In genomic region chr3:167810236-167810635, GRCh38 we compare ENCODE assay signal across 31 cellular contexts.
DNase-seq lines count a peak whose midpoint lies in the region; ATAC-seq and TF ChIP-seq lines count a peak whose summit lies in the region.
"Had no signal": no experiment of that assay in that cellular context is flagged by ENCODE, and none has a peak within 500 bp of the region (broad histone marks: within the 10 kb centered on the region; RNA-seq: fewer than 3 reads in every experiment).

No MANE protein-coding gene starts in this region.

- peak overlapping the region; percentile 54 for H3K4me2 ChIP-seq in PC-3 (ENCODE audit: low read length)
- H3K4me2 ChIP-seq: A549; BLaER1; BLaER1 treated with 17β-estradiol and CSF1 and Interleukin-3, amounts not matched to agents 10 nM and 100 nM had no signal

- H3K27me3 ChIP-seq in PC-3 (ENCODE audit: low read length) (no peaks in the 10 kb centered on the region), foreskin keratinocyte (no peaks in the 10 kb centered on the region), upper lobe of right lung (no peaks in the 10 kb centered on the region)
- H3K27me3 ChIP-seq: BE2C; BLaER1; BLaER1 treated with 17β-estradiol and CSF1 and Interleukin-3, amounts not matched to agents 10 nM and 100 nM had no signal

- peak overlapping the region; percentile 73 for H3K9ac ChIP-seq in PC-3 (ENCODE audit: low read length)
- H3K9ac ChIP-seq: BLaER1; BLaER1 treated with 17β-estradiol and CSF1 and Interleukin-3, amounts not matched to agents 10 nM and 100 nM had no signal

- ATAC-seq in PC-3, result peak; percentile 78
- peak; percentile 40 for ATAC-seq in foreskin keratinocyte
- no peak for ATAC-seq in GM18868 (IDR thresholded peaks at IDR 0.05; ENCODE audit: unreplicated experiment)
- ATAC-seq in upper lobe of right lung, result no peak
- ATAC-seq: A549; CD8-positive, alpha-beta T cell had no signal

- BruUV-seq in PC-3 (replicated peaks; lab: Mats Ljungman, UMichigan), result no TSS peak

- no peaks in the 10 kb centered on the region for H3F3A ChIP-seq in PC-3 (ENCODE audit: low read length, unreplicated experiment)

- intact Hi-C loops in PC-3 (cut with micrococcal nuclease) (loop anchor here (1.0 kb wide), 1 partner anchor 75 kb away; the partner anchor contains the start of gene SERPINI1), upper lobe of right lung (cut with DNase I) (no loop called here)

- DNase-seq in PC-3 (peak; percentile 76), foreskin keratinocyte (no peak), mesenteric fat pad (ENCODE audit: low spot score) (no peak), upper lobe of right lung (no peak)
- DNase-seq: 8988T; ACHN; AML-193; BE2C; C1 segment of cervical spinal cord; Caco-2; Calu3; CD4-positive, alpha-beta memory T cell; CD4-positive, alpha-beta T cell; CD4-positive, CD25-positive, alpha-beta regulatory T cell; CD8-positive, alpha-beta memory T cell; CD8-positive, alpha-beta T cell; COR-L47; DMS 273 treated with DMSO at 0.1 percent for 48 hours; DMS153; DMS53; DMS79; DMS79 treated with DMSO at 0.1 percent for 48 hours; DND-41; EL had no signal

- POLR2A ChIA-PET in PC-3 (lab: Charles Lee; ENCODE audit: unreplicated experiment), result no interaction called here

- CTCF ChIA-PET in PC-3 (lab: Charles Lee), result no interaction called here

- H3K9me2 ChIP-seq in PC-3 (replicated peaks; ENCODE audit: low read length), result no peaks in the 10 kb centered on the region

- no peaks in the 10 kb centered on the region for H3K79me2 ChIP-seq in PC-3 (ENCODE audit: low read length)

- TF ChIP-seq CTCF in PC-3 (conservative IDR thresholded peaks at IDR 0.05; ENCODE audit: low read depth, low read length) (no peak), VCaP (conservative IDR thresholded peaks at IDR 0.05) (no peak), foreskin keratinocyte (conservative IDR thresholded peaks at IDR 0.05) (no peak), upper lobe of right lung (IDR thresholded peaks at IDR 0.05) (no peak)

- H3K27ac ChIP-seq in PC-3 (ENCODE audit: low read length), result peak overlapping the region; percentile 93
- H3K27ac ChIP-seq in VCaP, result peak overlapping the region; percentile 62
- no peak overlapping the region for H3K27ac ChIP-seq in foreskin keratinocyte
- H3K27ac ChIP-seq in upper lobe of right lung, result no peak overlapping the region
- H3K27ac ChIP-seq: 22Rv1; A549; BLaER1; BLaER1 treated with 17β-estradiol and CSF1 and Interleukin-3, amounts not matched to agents 10 nM and 100 nM; C4-2B had no signal

- H3K9me3 ChIP-seq in PC-3 (ENCODE audit: low read length) (no peaks in the 10 kb centered on the region), upper lobe of right lung (no peaks in the 10 kb centered on the region)
- H3K9me3 ChIP-seq: A549; BE2C; BLaER1; BLaER1 treated with 17β-estradiol and CSF1 and Interleukin-3, amounts not matched to agents 10 nM and 100 nM; Caco-2 had no signal

- no peak overlapping the region for H2AFZ ChIP-seq in PC-3 (ENCODE audit: low read length)

- H3K36me3 ChIP-seq in PC-3 (ENCODE audit: low read depth, low read length) (no peaks in the 10 kb centered on the region), upper lobe of right lung (no peaks in the 10 kb centered on the region)
- H3K36me3 ChIP-seq: BE2C; BLaER1; BLaER1 treated with 17β-estradiol and CSF1 and Interleukin-3, amounts not matched to agents 10 nM and 100 nM had no signal

- no peak overlapping the region for H3K4me3 ChIP-seq in PC-3 (ENCODE audit: low read length)
- no peak overlapping the region for H3K4me3 ChIP-seq in upper lobe of right lung
- H3K4me3 ChIP-seq: A549; BLaER1; BLaER1 treated with 17β-estradiol and CSF1 and Interleukin-3, amounts not matched to agents 10 nM and 100 nM had no signal

- H4K20me1 ChIP-seq in PC-3 (ENCODE audit: low read length), result no peaks in the 10 kb centered on the region
- H4K20me1 ChIP-seq: BLaER1; BLaER1 treated with 17β-estradiol and CSF1 and Interleukin-3, amounts not matched to agents 10 nM and 100 nM had no signal

- H3K4me1 ChIP-seq in PC-3 (ENCODE audit: insufficient read depth, low read length), result peaks cover 53% of the 10 kb centered on the region
- no peaks in the 10 kb centered on the region for H3K4me1 ChIP-seq in foreskin keratinocyte
- peaks cover 13% of the 10 kb centered on the region for H3K4me1 ChIP-seq in upper lobe of right lung
- H3K4me1 ChIP-seq: BE2C; BLaER1; BLaER1 treated with 17β-estradiol and CSF1 and Interleukin-3, amounts not matched to agents 10 nM and 100 nM had no signal

Comparison
In these comparisons a context has a peak if more than half of its experiments do, and no peak if none do; other contexts are left out.
1. ATAC-seq: peak in PC-3 (single experiment) and foreskin keratinocyte (single experiment); none in GM18868 (single experiment) and upper lobe of right lung (single experiment).
2. H3K27ac ChIP-seq: peak in PC-3 (single experiment) and VCaP (single experiment); none in foreskin keratinocyte (single experiment) and upper lobe of right lung (single experiment).